ENCODE assay signal across 1 cellular context in genomic region chr21:29351691-29352090, GRCh38.
TF ChIP-seq lines count a peak whose summit lies in the region.

No MANE protein-coding gene starts in this region.

TF ChIP-seq in SK-N-SH treated with all-trans-retinoic acid at 6 μM for 48 hours, 23 proteins besides CTCF, POLR2A, EP300 and RAD21 (continued from another document):
- no peak for TF ChIP-seq CSRNP3 (CRISPR knock-in tag; IDR thresholded peaks at IDR 0.05)
